Comparison of ENCODE assay signal across 10 cellular contexts in genomic region chr15:65512189-65512588, GRCh38. TPM values are rescaled to one million over a fixed set of nuclear protein-coding genes. Genes with fewer than 3 reads are reported as not detected.
DNase-seq lines count a peak whose midpoint lies in the region; ATAC-seq and TF ChIP-seq lines count a peak whose summit lies in the region.
"Had no signal": no experiment of that assay in that cellular context is flagged by ENCODE, and none has a peak within 500 bp of the region (broad histone marks: within the 10 kb centered on the region; RNA-seq: fewer than 3 reads in every experiment).

No MANE protein-coding gene starts in this region.

- H3K9me3 Mint-ChIP-seq in glutamatergic neuron (ENCODE audit: unreplicated experiment), result peaks cover 6% of the 10 kb centered on the region
- H3K9me3 Mint-ChIP-seq: activated naive CD4-positive, alpha-beta T cell treated with anti-CD3 and anti-CD28 coated beads, Interleukin-2, amount 50 U/mL, for 72 hours; dendritic cell treated with granulocyte-macrophage colony-stimulating factor and Interleukin-4, amounts not matched to agents 40 ng/mL and 50 ng/mL, for 4 days had no signal

- peak in 3 of 8 donors; percentile 4 to 17 (median 14) for ATAC-seq in heart right ventricle
- ATAC-seq in Right ventricle myocardium superior (ENCODE audit: poor library complexity), result no peak
- ATAC-seq in sciatic nerve, result peak; percentile 13
- ATAC-seq in aorta (ENCODE audit: low FRiP score), result peak; percentile 50
- no peak for ATAC-seq in GM21528 (IDR thresholded peaks at IDR 0.05; ENCODE audit: low FRiP score, unreplicated experiment)
- ATAC-seq: activated naive CD4-positive, alpha-beta T cell treated with anti-CD3 and anti-CD28 coated beads, Interleukin-2, amount 50 U/mL, for 72 hours had no signal

- 62 to 64% methylated on average over 5 of the region's 5 CpGs for WGBS in heart right ventricle, 2 donors
- 51 to 62% methylated on average over 5 of the region's 5 CpGs for WGBS in aorta, 2 donors

- H3K27ac ChIP-seq in heart right ventricle, result peak overlapping the region; percentile 11 to 83 (median 70)
- no peak overlapping the region for H3K27ac ChIP-seq in aorta (ENCODE audit: low read depth in 1 of 2, low read length in 2 of 2)

- TF ChIP-seq CTCF in heart right ventricle (IDR thresholded peaks at IDR 0.05) (no peak), glutamatergic neuron (IDR thresholded peaks at IDR 0.05; ENCODE audit: partially characterized antibody, unreplicated experiment) (no peak)

- H3K9me3 ChIP-seq in heart right ventricle, result no peaks in the 10 kb centered on the region
- no peaks in the 10 kb centered on the region for H3K9me3 ChIP-seq in aorta (ENCODE audit: control insufficient read depth, low read length)

- peak overlapping the region; percentile 38 for H3K27ac Mint-ChIP-seq in glutamatergic neuron (ENCODE audit: unreplicated experiment)
- H3K27ac Mint-ChIP-seq: dendritic cell treated with granulocyte-macrophage colony-stimulating factor and Interleukin-4, amounts not matched to agents 40 ng/mL and 50 ng/mL, for 4 days had no signal

- H3K36me3 ChIP-seq in heart right ventricle, result peaks cover 0 to 71% (median 18%) of the 10 kb centered on the region in 9 donors
- H3K36me3 ChIP-seq in aorta (ENCODE audit: control insufficient read depth in 1 of 2, insufficient read depth in 2 of 2, low read length in 1 of 2), result no peaks in the 10 kb centered on the region

- H3K4me3 ChIP-seq in heart right ventricle, result peak overlapping the region in 8 of 10 donors; percentile 11 to 48 (median 35)
- H3K4me3 ChIP-seq in aorta (ENCODE audit: low read length in 2 of 2), result peak overlapping the region in 1 of 2 donors; percentile 11

- DNase-seq in heart right ventricle, result no peak
- DNase-seq in Right ventricle myocardium superior, result no peak
- no peak for DNase-seq in glutamatergic neuron
- DNase-seq in sciatic nerve (ENCODE audit: low spot score), result no peak
- DNase-seq in aorta, result no peak
- no peak for DNase-seq in NCI-H2029 (lab: John Stamatoyannopoulos, UW)
- no peak for DNase-seq in SIG-M5 treated with dmso at 0.1 percent for 504 hours (lab: John Stamatoyannopoulos, UW; ENCODE audit: unreplicated experiment)

- no peaks in the 10 kb centered on the region for H3K36me3 Mint-ChIP-seq in glutamatergic neuron (ENCODE audit: unreplicated experiment)

- no peaks in the 10 kb centered on the region for H3K27me3 ChIP-seq in heart right ventricle
- no peaks in the 10 kb centered on the region for H3K27me3 ChIP-seq in aorta (ENCODE audit: control insufficient read depth in 1 of 2, insufficient read depth in 2 of 2, low read length in 1 of 2)

- H3K27me3 Mint-ChIP-seq in glutamatergic neuron (ENCODE audit: unreplicated experiment), result peaks cover 2% of the 10 kb centered on the region
- H3K27me3 Mint-ChIP-seq: dendritic cell treated with granulocyte-macrophage colony-stimulating factor and Interleukin-4, amounts not matched to agents 40 ng/mL and 50 ng/mL, for 4 days had no signal

- H3K4me3 Mint-ChIP-seq in glutamatergic neuron (ENCODE audit: unreplicated experiment), result no peak overlapping the region
- H3K4me3 Mint-ChIP-seq: dendritic cell treated with granulocyte-macrophage colony-stimulating factor and Interleukin-4, amounts not matched to agents 40 ng/mL and 50 ng/mL, for 4 days had no signal

- peaks cover 11 to 86% (median 50%) of the 10 kb centered on the region in 9 donors for H3K4me1 ChIP-seq in heart right ventricle
- H3K4me1 ChIP-seq in aorta (ENCODE audit: control insufficient read depth in 1 of 2, insufficient read depth in 2 of 2, low read length in 2 of 2), result peaks cover 0 to 10% of the 10 kb centered on the region in 2 donors

- intact Hi-C loops in heart right ventricle (cut with DNase I) (no loop called here), Right ventricle myocardium superior (cut with DNase I) (no loop called here), sciatic nerve (cut with DNase I) (no loop called here), aorta (cut with DNase I) (no loop called here)

- H3K4me1 Mint-ChIP-seq in glutamatergic neuron (ENCODE audit: low read depth, unreplicated experiment), result peaks cover 4% of the 10 kb centered on the region

RNA-seq across cellular contexts. Expression of gene DPP8, which starts 5.3 kb away (rescaled TPM):
- total RNA-seq in heart right ventricle (10 to 100 TPM; 32.3 to 45.3 (median 38.9) TPM), Right ventricle myocardium superior (37.5 TPM), glutamatergic neuron (ENCODE audit: unreplicated experiment) (33.4 TPM), sciatic nerve (39.4 TPM), aorta (10 to 100 TPM; 36.8 to 43.7 TPM)
- polyA plus RNA-seq in heart right ventricle (1 to 10 TPM; 6.9 to 8.8 TPM), aorta (10 to 100 TPM; 10.6 to 14.5 TPM)

RNA-seq across cellular contexts. Expression of gene HACD3, which starts 18.1 kb away (rescaled TPM):
- total RNA-seq in heart right ventricle (10 to 100 TPM in 3 of 10 donors, 1 to 10 TPM in 7; 5.3 to 13.4 (median 8.4) TPM), Right ventricle myocardium superior (8.7 TPM), glutamatergic neuron (ENCODE audit: unreplicated experiment) (200 TPM), sciatic nerve (45.4 TPM), aorta (10 to 100 TPM; 16.1 to 34.2 TPM)
- polyA plus RNA-seq in heart right ventricle (1 to 10 TPM; 3.7 to 8.1 TPM), aorta (10 to 100 TPM in 1 of 2 donors, 1 to 10 TPM in 1; 9.6 to 14.6 TPM)

Comparison
In these comparisons a context has a peak if more than half of its experiments do, and no peak if none do; other contexts are left out.
1. ATAC-seq: peak in sciatic nerve (single experiment) and aorta (single experiment); none in Right ventricle myocardium superior (single experiment) and GM21528 (single experiment).
2. H3K27ac ChIP-seq: peak in heart right ventricle (10 of 10); none in aorta (0 of 2).